ENCODE assay signal across 23 cellular contexts in the genomic region with DNA sequence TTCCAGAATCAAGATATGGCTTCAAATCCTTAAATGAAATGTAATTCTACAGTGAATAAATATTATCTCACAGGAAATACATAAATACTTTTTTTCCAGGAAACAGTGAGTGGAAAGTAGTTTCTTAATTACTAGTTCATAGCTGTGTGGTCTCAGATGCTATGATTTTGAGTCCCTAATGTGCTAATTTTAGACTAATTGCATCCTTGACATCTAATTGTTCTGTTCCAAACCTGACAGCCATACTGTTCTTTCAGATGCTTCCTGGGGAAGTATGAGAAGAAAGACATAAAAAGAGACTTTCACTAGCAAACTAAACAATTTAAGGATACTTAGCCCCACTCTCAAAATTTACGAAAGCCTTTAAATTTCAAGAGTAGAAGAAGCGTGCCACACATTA.
"Had no signal": no experiment of that assay in that cellular context is flagged by ENCODE, and none has a peak within 500 bp of the region (broad histone marks: within the 10 kb centered on the region; RNA-seq: fewer than 3 reads in every experiment).

No MANE protein-coding gene starts in this region.

- H3K27me3 ChIP-seq: esophagus muscularis mucosa, foreskin keratinocyte, gastroesophageal sphincter, heart left ventricle, hepatocyte, left lung, neural progenitor cell, right lobe of liver, transverse colon, upper lobe of right lung, uterus had no signal

- H3K27ac ChIP-seq: esophagus muscularis mucosa, foreskin keratinocyte, gastroesophageal sphincter, heart left ventricle, hepatocyte, left lung, neural progenitor cell, parathyroid adenoma, right lobe of liver, transverse colon, upper lobe of right lung, uterus had no signal

- H3K9me3 ChIP-seq: esophagus muscularis mucosa, gastroesophageal sphincter, left lung, mucosa of descending colon, right lobe of liver, transverse colon, upper lobe of right lung, uterus had no signal

- H3K4me3 ChIP-seq: esophagus muscularis mucosa, gastroesophageal sphincter, heart left ventricle, hepatocyte, left lung, mucosa of descending colon, neural progenitor cell, right lobe of liver, transverse colon, upper lobe of right lung, uterus had no signal

- H3K4me1 ChIP-seq: esophagus muscularis mucosa, gastroesophageal sphincter, heart left ventricle, left lung, neural progenitor cell, parathyroid adenoma, right lobe of liver, transverse colon, upper lobe of right lung, uterus had no signal

- H3K36me3 ChIP-seq: esophagus muscularis mucosa, gastroesophageal sphincter, heart left ventricle, left lung, neural progenitor cell, right lobe of liver, transverse colon, upper lobe of right lung, uterus had no signal

- H3K9ac ChIP-seq: neural progenitor cell, parathyroid adenoma had no signal

- DNase-seq: cortex of kidney; effector CD8-positive, alpha-beta T cell; endodermal cell; foreskin keratinocyte; heart left ventricle; left cardiac atrium; left lung; mesenchymal stem cell; mucosa of descending colon; naive B cell; right lobe of liver; small intestine; stimulated activated CD4-positive, alpha-beta T cell treated with anti-CD3 and anti-CD28 coated beads, Interleukin-15, amount 100 ng/mL, for 24 hours; stimulated activated CD4-positive, alpha-beta T cell treated with anti-CD3 and anti-CD28 coated beads, Interleukin-2, amount 100 ng/mL, for 48 hours; stimulated activated naive B cell treated with anti-CD40 and anti-IgM and Interleukin-4, amounts not matched to agents 10 μg/mL and 1 μg/mL and 100 μg/mL, for 72 hours; transverse colon; upper lobe of right lung; uterus had no signal

- H3K4me2 ChIP-seq: hepatocyte, neural progenitor cell had no signal
